ENCODE assay signal across 16 cellular contexts in the genomic region with DNA sequence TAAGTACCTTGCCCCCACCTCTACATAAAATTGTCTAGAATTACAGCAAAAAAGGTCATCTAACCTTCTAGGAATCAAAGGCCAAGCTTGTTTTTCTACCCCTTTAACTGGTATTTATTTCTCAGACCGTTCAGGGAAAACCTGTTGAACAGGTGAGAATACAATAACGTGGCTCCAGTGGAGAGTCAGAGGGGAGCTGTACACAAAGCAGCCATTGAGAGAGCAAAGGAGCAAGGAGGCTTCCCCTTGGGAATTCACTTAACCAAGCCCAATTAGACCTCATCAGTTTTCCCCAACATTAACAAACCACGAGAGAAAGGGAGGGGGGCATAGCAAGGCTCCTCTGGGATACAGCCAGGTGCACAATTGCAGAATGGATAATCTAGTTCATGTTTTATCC.
DNase-seq lines count a peak whose midpoint lies in the region; ATAC-seq and TF ChIP-seq lines count a peak whose summit lies in the region.
"Had no signal": no experiment of that assay in that cellular context is flagged by ENCODE, and none has a peak within 500 bp of the region (broad histone marks: within the 10 kb centered on the region; RNA-seq: fewer than 3 reads in every experiment).

No MANE protein-coding gene starts in this region.

- 13 to 43% methylated on average over 3 of the region's 3 CpGs for WGBS in thyroid gland, 2 donors

- no peak for TF ChIP-seq POLR2A in thyroid gland (IDR thresholded peaks at IDR 0.05)

- no peaks in the 10 kb centered on the region for H3K9me3 Mint-ChIP-seq in activated B cell treated with CpG ODN at 0.5 μM for 24 hours
- no peaks in the 10 kb centered on the region for H3K9me3 Mint-ChIP-seq in mesothelial cell of epicardium
- H3K9me3 Mint-ChIP-seq: nephron progenitor cell had no signal

- intact Hi-C loops in left ventricle myocardium inferior (cut with micrococcal nuclease) (no loop called here), Right ventricle myocardium superior (cut with DNase I) (no loop called here), activated B cell treated with CpG ODN at 0.5 μM for 24 hours (cut with micrococcal nuclease) (no loop called here), thyroid gland (cut with DNase I) (no loop called here)

- peaks cover 4% of the 10 kb centered on the region for H3K36me3 Mint-ChIP-seq in activated B cell treated with CpG ODN at 0.5 μM for 24 hours (ENCODE audit: low read depth)
- H3K36me3 Mint-ChIP-seq in mesothelial cell of epicardium, result no peaks in the 10 kb centered on the region

- no peaks in the 10 kb centered on the region for H3K9me3 ChIP-seq in left ventricle myocardium inferior (replicated peaks)
- H3K9me3 ChIP-seq in thyroid gland, result no peaks in the 10 kb centered on the region
- H3K9me3 ChIP-seq: adrenal gland, heart right ventricle had no signal

- peaks cover 54% of the 10 kb centered on the region for H3K4me1 ChIP-seq in left ventricle myocardium inferior
- peaks cover 26 to 29% of the 10 kb centered on the region in 2 donors for H3K4me1 ChIP-seq in thyroid gland
- H3K4me1 ChIP-seq: adrenal gland had no signal

- H3K4me3 Mint-ChIP-seq in activated B cell treated with CpG ODN at 0.5 μM for 24 hours (no peak overlapping the region), mesothelial cell of epicardium (no peak overlapping the region)
- H3K4me3 Mint-ChIP-seq: nephron progenitor cell had no signal

- H3K27me3 ChIP-seq in left ventricle myocardium inferior (ENCODE audit: low read depth), result no peaks in the 10 kb centered on the region
- no peaks in the 10 kb centered on the region for H3K27me3 ChIP-seq in thyroid gland
- H3K27me3 ChIP-seq: adrenal gland, cardiac muscle cell, heart right ventricle had no signal

- CTCF ChIA-PET in activated B cell treated with CpG ODN at 0.5 μM for 24 hours (lab: Charles Lee), result interaction anchor here (1.3 to 1.6 kb wide), 2 partner anchors 13 to 138 kb away, joined by 3 to 4 read pairs; no protein-coding TSS in a partner anchor

- peak overlapping the region; percentile 68 for H3K27ac ChIP-seq in left ventricle myocardium inferior (replicated peaks)
- H3K27ac ChIP-seq in thyroid gland, result peak overlapping the region in 1 of 3 donors; percentile 60
- H3K27ac ChIP-seq: adrenal gland, cardiac muscle cell had no signal

- no peak for DNase-seq in left ventricle myocardium inferior
- DNase-seq in Right ventricle myocardium superior, result no peak
- peak; percentile 94 for DNase-seq in NCI-H2107 treated with DMSO at 0.1 percent for 48 hours (lab: John Stamatoyannopoulos, UW; ENCODE audit: unreplicated experiment)
- no peak for DNase-seq in activated B cell treated with CpG ODN at 0.5 μM for 24 hours
- DNase-seq in thyroid gland, result peak; percentile 29 to 43
- DNase-seq in activated CD8-positive, alpha-beta memory T cell treated with anti-CD3 and anti-CD28 coated beads, Interleukin-2, amount 50 U/mL, for 4 hours, result no peak
- no peak for DNase-seq in SKM-1 (lab: John Stamatoyannopoulos, UW; ENCODE audit: unreplicated experiment)
- DNase-seq in mesothelial cell of epicardium (ENCODE audit: low spot score in 2 of 2, unreplicated experiment in 2 of 2), result no peak
- DNase-seq: adrenal gland; effector CD4-positive, alpha-beta T cell; heart right ventricle; MV-4-11; NCI-H524 treated with DMSO at 0.1 percent for 48 hours; nephron progenitor cell had no signal

- no peaks in the 10 kb centered on the region for H3K36me3 ChIP-seq in left ventricle myocardium inferior
- H3K36me3 ChIP-seq in thyroid gland, result no peaks in the 10 kb centered on the region
- H3K36me3 ChIP-seq: adrenal gland, cardiac muscle cell had no signal

- H3K4me3 ChIP-seq in left ventricle myocardium inferior (no peak overlapping the region), thyroid gland (replicated peaks in 1 of 3) (no peak overlapping the region)
- H3K4me3 ChIP-seq: adrenal gland, cardiac muscle cell, heart right ventricle, smooth muscle cell had no signal

- POLR2A ChIA-PET in activated B cell treated with CpG ODN at 0.5 μM for 24 hours (lab: Charles Lee), result interaction anchor here (0.6 to 1.1 kb wide), 2 partner anchors 10 to 448 kb away, joined by 3 to 6 read pairs; no protein-coding TSS in a partner anchor

- TF ChIP-seq CTCF in left ventricle myocardium inferior (IDR thresholded peaks at IDR 0.05; ENCODE audit: borderline replicate concordance) (no peak), activated B cell treated with CpG ODN at 0.5 μM for 24 hours (IDR thresholded peaks at IDR 0.05) (no peak), thyroid gland (IDR thresholded peaks at IDR 0.05) (no peak), mesothelial cell of epicardium (IDR thresholded peaks at IDR 0.05; ENCODE audit: unreplicated experiment) (no peak)

- H3K27me3 Mint-ChIP-seq in activated B cell treated with CpG ODN at 0.5 μM for 24 hours, result no peaks in the 10 kb centered on the region
- H3K27me3 Mint-ChIP-seq in mesothelial cell of epicardium (ENCODE audit: low read depth), result no peaks in the 10 kb centered on the region

- peak overlapping the region; percentile 56 for H3K27ac Mint-ChIP-seq in activated B cell treated with CpG ODN at 0.5 μM for 24 hours
- no peak overlapping the region for H3K27ac Mint-ChIP-seq in mesothelial cell of epicardium
- H3K27ac Mint-ChIP-seq: nephron progenitor cell had no signal

- ATAC-seq in Right ventricle myocardium superior (ENCODE audit: poor library complexity) (no peak), activated B cell treated with CpG ODN at 0.5 μM for 24 hours (ENCODE audit: low read depth) (no peak)
- ATAC-seq: heart right ventricle had no signal

- H3K4me1 Mint-ChIP-seq in activated B cell treated with CpG ODN at 0.5 μM for 24 hours (peaks cover 79% of the 10 kb centered on the region), mesothelial cell of epicardium (peaks cover 4% of the 10 kb centered on the region)

Comparison
In these comparisons a context has a peak if more than half of its experiments do, and no peak if none do; other contexts are left out.
1. DNase-seq: peak in NCI-H2107 treated with DMSO at 0.1 percent for 48 hours (single experiment) and thyroid gland (2 of 2); none in left ventricle myocardium inferior (single experiment), Right ventricle myocardium superior (single experiment), activated B cell treated with CpG ODN at 0.5 μM for 24 hours (single experiment), activated CD8-positive, alpha-beta memory T cell treated with anti-CD3 and anti-CD28 coated beads, Interleukin-2, amount 50 U/mL, for 4 hours (single experiment), SKM-1 (single experiment) and mesothelial cell of epicardium (0 of 2).